19 cellular contexts compared by ENCODE assay signal in the genomic region with DNA sequence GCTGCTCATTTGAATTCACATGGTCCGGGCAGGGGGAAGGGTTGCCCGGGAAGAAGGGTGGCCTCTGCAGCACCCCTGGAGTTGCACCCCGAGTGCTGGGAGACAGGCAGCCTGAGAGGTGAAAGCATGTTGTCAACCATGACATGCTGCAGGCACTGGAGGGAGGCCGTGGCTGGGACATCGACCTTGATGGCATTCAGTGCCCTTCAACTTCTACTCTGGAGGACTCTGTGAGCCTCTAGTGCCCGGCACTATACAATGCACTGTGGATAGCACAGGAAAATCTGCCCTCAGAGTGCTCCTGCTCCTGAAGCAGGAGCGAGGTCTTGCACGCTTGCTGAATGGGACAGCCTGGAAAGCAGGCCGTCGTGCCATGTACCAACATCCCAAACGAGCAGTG.
DNase-seq lines count a peak whose midpoint lies in the region; ATAC-seq and TF ChIP-seq lines count a peak whose summit lies in the region.
"Had no signal": no experiment of that assay in that cellular context is flagged by ENCODE, and none has a peak within 500 bp of the region (broad histone marks: within the 10 kb centered on the region; RNA-seq: fewer than 3 reads in every experiment).

No MANE protein-coding gene starts in this region.

- H3K4me3 ChIP-seq in left ventricle myocardium inferior (no peak overlapping the region), right cardiac atrium (ENCODE audit: low read length) (no peak overlapping the region), muscle layer of colon (ENCODE audit: low read depth in 1 of 2, low read length in 2 of 2) (no peak overlapping the region), sigmoid colon (no peak overlapping the region), osteoblast (ENCODE audit: insufficient read depth, low read length) (no peak overlapping the region)
- H3K4me3 ChIP-seq: GM12878, GM23248 had no signal

- TF ChIP-seq EP300 in sigmoid colon (IDR thresholded peaks at IDR 0.05): no peak

- no peak overlapping the region for H2AFZ ChIP-seq in osteoblast (ENCODE audit: low read length)
- H2AFZ ChIP-seq: GM23248 had no signal

- H3K36me3 ChIP-seq in left ventricle myocardium inferior (no peaks in the 10 kb centered on the region), muscle layer of colon (ENCODE audit: insufficient read depth, low read length) (no peaks in the 10 kb centered on the region), sigmoid colon (no peaks in the 10 kb centered on the region), osteoblast (ENCODE audit: insufficient read depth, low read length) (no peaks in the 10 kb centered on the region)
- H3K36me3 ChIP-seq: BE2C had no signal

- H3K27me3 ChIP-seq in left ventricle myocardium inferior (ENCODE audit: low read depth) (no peaks in the 10 kb centered on the region), right cardiac atrium (ENCODE audit: control insufficient read depth, insufficient read depth) (no peaks in the 10 kb centered on the region), muscle layer of colon (ENCODE audit: control insufficient read depth in 1 of 2, insufficient read depth in 2 of 2, low read length in 2 of 2) (no peaks in the 10 kb centered on the region), sigmoid colon (no peaks in the 10 kb centered on the region), osteoblast (ENCODE audit: insufficient read depth, low read length) (no peaks in the 10 kb centered on the region)
- H3K27me3 ChIP-seq: BE2C had no signal

- H3K9me3 ChIP-seq in left ventricle myocardium inferior (replicated peaks): no peaks in the 10 kb centered on the region
- no peaks in the 10 kb centered on the region for H3K9me3 ChIP-seq in right cardiac atrium (ENCODE audit: control insufficient read depth, low read length)
- H3K9me3 ChIP-seq in muscle layer of colon (ENCODE audit: low read length): no peaks in the 10 kb centered on the region
- H3K9me3 ChIP-seq in sigmoid colon: no peaks in the 10 kb centered on the region
- H3K9me3 ChIP-seq in osteoblast (ENCODE audit: low read depth, low read length): no peaks in the 10 kb centered on the region
- H3K9me3 ChIP-seq: BE2C had no signal

- H3K27ac ChIP-seq in left ventricle myocardium inferior (replicated peaks): peak overlapping the region; percentile 41
- H3K27ac ChIP-seq in right cardiac atrium (ENCODE audit: low read length): no peak overlapping the region
- H3K27ac ChIP-seq in muscle layer of colon (ENCODE audit: low read depth, low read length): peak overlapping the region; percentile 35
- H3K27ac ChIP-seq in sigmoid colon: peak overlapping the region in 3 of 4 donors; percentile 86 to 94 (median 86)
- H3K27ac ChIP-seq in osteoblast (ENCODE audit: low read depth, low read length): no peak overlapping the region
- H3K27ac ChIP-seq: GM23248 had no signal

- H4K20me1 ChIP-seq in osteoblast (ENCODE audit: insufficient read depth, low read length): peaks cover 65% of the 10 kb centered on the region

- peaks cover 80% of the 10 kb centered on the region for H3K4me1 ChIP-seq in left ventricle myocardium inferior
- H3K4me1 ChIP-seq in right cardiac atrium (ENCODE audit: control insufficient read depth, insufficient read depth, low read length): peaks cover 19% of the 10 kb centered on the region
- peaks cover 77% of the 10 kb centered on the region for H3K4me1 ChIP-seq in muscle layer of colon (ENCODE audit: insufficient read depth, low read length)
- H3K4me1 ChIP-seq in sigmoid colon: peaks cover 0 to 90% (median 80%) of the 10 kb centered on the region in 4 donors
- peaks cover 17% of the 10 kb centered on the region for H3K4me1 ChIP-seq in osteoblast (ENCODE audit: insufficient read depth, low read length)
- H3K4me1 ChIP-seq: BE2C had no signal

- no peak for TF ChIP-seq POLR2A in sigmoid colon (IDR thresholded peaks at IDR 0.05)

- peaks cover 3% of the 10 kb centered on the region for H3K79me2 ChIP-seq in osteoblast (ENCODE audit: insufficient read depth, low read length)

- 84% methylated on average over 11 of the region's 11 CpGs for WGBS in right cardiac atrium
- 88 to 91% methylated on average over 11 of the region's 11 CpGs for WGBS in sigmoid colon, 2 donors

- H3K4me2 ChIP-seq in osteoblast (ENCODE audit: insufficient read depth, low read length): no peak overlapping the region

- DNase-seq in left ventricle myocardium inferior (no peak), right cardiac atrium (no peak), sigmoid colon (no peak), osteoblast (ENCODE audit: insufficient read length, low spot score, missing footprints) (no peak)
- DNase-seq: ACHN; BE2C; C1 segment of cervical spinal cord; CD4-positive, CD25-positive, alpha-beta regulatory T cell; CD8-positive, alpha-beta memory T cell; COR-L47; DMS 273 treated with DMSO at 0.1 percent for 48 hours; DMS53; DND-41; EL; GM23248; HCEC 1CT had no signal

- ATAC-seq in right cardiac atrium (no peak), GM21717 (IDR thresholded peaks at IDR 0.05; ENCODE audit: unreplicated experiment) (no peak)
- ATAC-seq: GM12878 had no signal

- intact Hi-C loops in left ventricle myocardium inferior (cut with micrococcal nuclease) (no loop called here), right cardiac atrium (cut with DNase I) (no loop called here), sigmoid colon (cut with DNase I) (no loop called here)

- TF ChIP-seq CTCF in left ventricle myocardium inferior (IDR thresholded peaks at IDR 0.05; ENCODE audit: borderline replicate concordance) (peak; percentile 25), sigmoid colon (IDR thresholded peaks at IDR 0.05) (no peak), osteoblast (IDR thresholded peaks at IDR 0.05; ENCODE audit: extremely low read depth, low read depth, low read length) (no peak)

- H3K9ac ChIP-seq in muscle layer of colon (ENCODE audit: low read length): no peak overlapping the region
- H3K9ac ChIP-seq: GM23248 had no signal

Comparison
In these comparisons a context has a peak if more than half of its experiments do, and no peak if none do; other contexts are left out.
1. H3K27ac ChIP-seq: peak in left ventricle myocardium inferior (single experiment), muscle layer of colon (single experiment) and sigmoid colon (3 of 4); none in right cardiac atrium (single experiment) and osteoblast (single experiment).